In genomic region chr12:108454539-108455139, GRCh38 we compare ENCODE assay signal across 1 cellular context.
TF ChIP-seq lines count a peak whose summit lies in the region.

No MANE protein-coding gene starts in this region.

TF ChIP-seq in K562, 482 proteins besides CTCF, POLR2A, EP300 and RAD21 (continued from another document and continues in another):
- TF ChIP-seq RBM14 (IDR thresholded peaks at IDR 0.05; ENCODE audit: borderline replicate concordance, insufficient read depth, low read depth, low read length) (no peak), ZNF77 (CRISPR knock-in tag; IDR thresholded peaks at IDR 0.05) (no peak), HNRNPLL (IDR thresholded peaks at IDR 0.05; ENCODE audit: low read depth, low read length, poor library complexity, severe bottlenecking) (no peak), TBL1XR1 (IDR thresholded peaks at IDR 0.05; ENCODE audit: low read length in 2 of 2) (no peak), PTBP1 (IDR thresholded peaks at IDR 0.05; ENCODE audit: low read depth, low read length) (no peak), HMGN3 (IDR thresholded peaks at IDR 0.05; ENCODE audit: borderline replicate concordance, extremely low read depth, insufficient read length, low read depth, low read length) (no peak), HNRNPK (IDR thresholded peaks at IDR 0.05; ENCODE audit: low read depth, low read length, poor library complexity, severe bottlenecking) (no peak), ZNF780A (CRISPR knock-in tag; IDR thresholded peaks at IDR 0.05) (no peak), KAT8 (IDR thresholded peaks at IDR 0.05; ENCODE audit: low read depth) (no peak), ZNF407 (IDR thresholded peaks at IDR 0.05; ENCODE audit: low read depth) (no peak), PTTG1 (tag; IDR thresholded peaks at IDR 0.05; ENCODE audit: low read depth) (peak; percentile 27; the same call in 1 of the 2 replicates), CCNT2 (IDR thresholded peaks at IDR 0.05; ENCODE audit: borderline replicate concordance, extremely low read depth, insufficient read length, low read depth, low read length) (no peak), LEF1 (IDR thresholded peaks at IDR 0.05) (no peak), BRD9 (IDR thresholded peaks at IDR 0.05; ENCODE audit: low read depth, partially characterized antibody) (no peak), USF2 (CRISPR knock-in tag; IDR thresholded peaks at IDR 0.05) (peak; percentile 56), ZNF551 (CRISPR knock-in tag; IDR thresholded peaks at IDR 0.05) (no peak), RAD51 (IDR thresholded peaks at IDR 0.05; ENCODE audit: borderline replicate concordance, low read depth) (peak; percentile 21; the same call in 1 of the 2 replicates), FOXK2 (conservative IDR thresholded peaks at IDR 0.05 in 1 of 2, IDR thresholded peaks at IDR 0.05 in 1 of 2; ENCODE audit: low read depth in 2 of 2) (no peak), ZNF175 (CRISPR knock-in tag; IDR thresholded peaks at IDR 0.05; ENCODE audit: low read depth) (peak; percentile 68; the same call in 1 of the 2 replicates), ZFPM2 (CRISPR knock-in tag; IDR thresholded peaks at IDR 0.05) (no peak), RERE (CRISPR knock-in tag; IDR thresholded peaks at IDR 0.05; ENCODE audit: borderline replicate concordance) (no peak), ZNF184 (CRISPR knock-in tag; IDR thresholded peaks at IDR 0.05) (no peak), RREB1 (CRISPR knock-in tag; IDR thresholded peaks at IDR 0.05) (no peak), SMARCE1 (IDR thresholded peaks at IDR 0.05) (no peak), EWSR1 (IDR thresholded peaks at IDR 0.05; ENCODE audit: borderline replicate concordance, low read depth, partially characterized antibody) (no peak), OTX1 (CRISPR knock-in tag; IDR thresholded peaks at IDR 0.05) (no peak), WHSC1 (IDR thresholded peaks at IDR 0.05; ENCODE audit: low read length) (no peak), ZNF311 (CRISPR knock-in tag; IDR thresholded peaks at IDR 0.05) (no peak), EGR1 (conservative IDR thresholded peaks at IDR 0.05) (no peak), GATA2 (CRISPR knock-in tag; IDR thresholded peaks at IDR 0.05) (no peak), ZNF592 (IDR thresholded peaks at IDR 0.05) (peak; percentile 56; the same call in 1 of the 2 replicates), L3MBTL2 (IDR thresholded peaks at IDR 0.05) (no peak), HDAC3 (IDR thresholded peaks at IDR 0.05; ENCODE audit: borderline replicate concordance, partially characterized antibody) (no peak), ZNF766 (CRISPR knock-in tag; conservative IDR thresholded peaks at IDR 0.05) (0 out of 2 replicates have a peak, but pooled peaks have one; percentile 32), SNIP1 (IDR thresholded peaks at IDR 0.05; ENCODE audit: low read depth) (no peak), CHD2 (IDR thresholded peaks at IDR 0.05; ENCODE audit: low read depth, low read length) (no peak), PTRF (tag; IDR thresholded peaks at IDR 0.05) (0 out of 2 replicates have a peak, but pooled peaks have one; percentile 22)
